29 cellular contexts compared by ENCODE assay signal in genomic region chr5:125815-126214, GRCh38. TPM values are rescaled to one million over a fixed set of nuclear protein-coding genes. Genes with fewer than 3 reads are reported as not detected.
"Had no signal": no experiment of that assay in that cellular context is flagged by ENCODE, and none has a peak within 500 bp of the region (broad histone marks: within the 10 kb centered on the region; RNA-seq: fewer than 3 reads in every experiment).

No MANE protein-coding gene starts in this region.

- H3K4me1 ChIP-seq: gastrocnemius medialis, heart right ventricle, left lung, lower lobe of right lung, parathyroid adenoma, psoas muscle, right lobe of liver, suprapubic skin, upper lobe of left lung, uterus had no signal

- DNase-seq: cortex of kidney; dorsolateral prefrontal cortex; effector CD8-positive, alpha-beta T cell; gastrocnemius medialis; heart right ventricle; hypothalamus; immature natural killer cell; left lung; lower lobe of right lung; midbrain; nucleus accumbens; psoas muscle; retina; right lobe of liver; stimulated activated CD4-positive, alpha-beta T cell treated with anti-CD3 and anti-CD28 coated beads, Interleukin-4, amount 100 ng/mL, for 1 hour; stimulated activated CD8-positive, alpha-beta memory T cell treated with anti-CD3 and anti-CD28 coated beads, Interleukin-4, amount 100 ng/mL, for 48 hours; stimulated activated naive CD8-positive, alpha-beta T cell treated with anti-CD3 and anti-CD28 coated beads, Interleukin-15, Interleukin-2, amounts not matched to agents 100 U/mL and 50 U/mL, for 24 hours; thyroid gland; upper lobe of left lung; uterus had no signal

- ATAC-seq: gastrocnemius medialis; heart right ventricle; left lung; lower lobe of right lung; natural killer cell treated with Interleukin-12 subunit alpha and Interleukin-12 subunit beta and Interleukin-15 and Interleukin-18, amount 100 ng/mL, for 72 hours; psoas muscle; right lobe of liver; stimulated activated effector memory CD8-positive, alpha-beta T cell treated with anti-CD3 and anti-CD28 coated beads, Interleukin-12 subunit alpha, Interleukin-12 subunit beta, amount 100 ng/mL, for 72 hours; stimulated activated naive CD8-positive, alpha-beta T cell treated with anti-CD3 and anti-CD28 coated beads, Interleukin-15, Interleukin-2, amounts not matched to agents 100 U/mL and 50 U/mL, for 24 hours had no signal

- FAIRE-seq: keratinocyte had no signal

- H3K4me1 Mint-ChIP-seq: immature natural killer cell; memory B cell; neural progenitor cell; stimulated activated effector memory CD8-positive, alpha-beta T cell treated with anti-CD3 and anti-CD28 coated beads, Interleukin-12 subunit alpha, Interleukin-12 subunit beta, amount 100 ng/mL, for 72 hours had no signal

- H3K4me3 Mint-ChIP-seq: immature natural killer cell; memory B cell; natural killer cell treated with Interleukin-12 subunit alpha and Interleukin-12 subunit beta and Interleukin-15 and Interleukin-18, amount 100 ng/mL, for 72 hours; neural progenitor cell; stimulated activated effector memory CD8-positive, alpha-beta T cell treated with anti-CD3 and anti-CD28 coated beads, Interleukin-12 subunit alpha, Interleukin-12 subunit beta, amount 100 ng/mL, for 72 hours had no signal

- H3K27me3 ChIP-seq: esophagus muscularis mucosa, left lung, neural progenitor cell, right lobe of liver, suprapubic skin, thyroid gland, upper lobe of left lung, uterus had no signal

- H3K36me3 Mint-ChIP-seq: stimulated activated effector memory CD8-positive, alpha-beta T cell treated with anti-CD3 and anti-CD28 coated beads, Interleukin-12 subunit alpha, Interleukin-12 subunit beta, amount 100 ng/mL, for 72 hours had no signal

- H3K36me3 ChIP-seq: esophagus muscularis mucosa, gastrocnemius medialis, heart right ventricle, left lung, lower lobe of right lung, right lobe of liver, suprapubic skin, thyroid gland, upper lobe of left lung, uterus had no signal

- H3K9me3 ChIP-seq: gastrocnemius medialis, lower lobe of right lung, right lobe of liver, thyroid gland had no signal

- H3K27ac Mint-ChIP-seq: immature natural killer cell; memory B cell; natural killer cell treated with Interleukin-12 subunit alpha and Interleukin-12 subunit beta and Interleukin-15 and Interleukin-18, amount 100 ng/mL, for 72 hours; neural progenitor cell; stimulated activated effector memory CD8-positive, alpha-beta T cell treated with anti-CD3 and anti-CD28 coated beads, Interleukin-12 subunit alpha, Interleukin-12 subunit beta, amount 100 ng/mL, for 72 hours had no signal

- H3K4me3 ChIP-seq: dorsolateral prefrontal cortex, esophagus muscularis mucosa, gastrocnemius medialis, heart right ventricle, left lung, lower lobe of right lung, neural progenitor cell, psoas muscle, right lobe of liver, suprapubic skin, thyroid gland, upper lobe of left lung, uterus had no signal

- H2AFZ ChIP-seq: neural progenitor cell, parathyroid adenoma had no signal

- H3K4me2 ChIP-seq: neural progenitor cell had no signal

- H3K9ac ChIP-seq: neural progenitor cell, parathyroid adenoma had no signal

- H3K27ac ChIP-seq: dorsolateral prefrontal cortex, epithelial cell of prostate, esophagus muscularis mucosa, gastrocnemius medialis, heart right ventricle, left lung, lower lobe of right lung, neural progenitor cell, parathyroid adenoma, psoas muscle, right lobe of liver, suprapubic skin, thyroid gland, upper lobe of left lung, uterus had no signal

RNA-seq across cellular contexts. Expression of gene PLEKHG4B, which starts 33.8 kb away (rescaled TPM):
- total RNA-seq: gastrocnemius medialis; natural killer cell treated with Interleukin-12 subunit alpha and Interleukin-12 subunit beta and Interleukin-15 and Interleukin-18, amount 100 ng/mL, for 72 hours; psoas muscle had no signal
- polyA plus RNA-seq: immature natural killer cell, keratinocyte had no signal
